Comparison of ENCODE assay signal across 8 cellular contexts in the genomic region with DNA sequence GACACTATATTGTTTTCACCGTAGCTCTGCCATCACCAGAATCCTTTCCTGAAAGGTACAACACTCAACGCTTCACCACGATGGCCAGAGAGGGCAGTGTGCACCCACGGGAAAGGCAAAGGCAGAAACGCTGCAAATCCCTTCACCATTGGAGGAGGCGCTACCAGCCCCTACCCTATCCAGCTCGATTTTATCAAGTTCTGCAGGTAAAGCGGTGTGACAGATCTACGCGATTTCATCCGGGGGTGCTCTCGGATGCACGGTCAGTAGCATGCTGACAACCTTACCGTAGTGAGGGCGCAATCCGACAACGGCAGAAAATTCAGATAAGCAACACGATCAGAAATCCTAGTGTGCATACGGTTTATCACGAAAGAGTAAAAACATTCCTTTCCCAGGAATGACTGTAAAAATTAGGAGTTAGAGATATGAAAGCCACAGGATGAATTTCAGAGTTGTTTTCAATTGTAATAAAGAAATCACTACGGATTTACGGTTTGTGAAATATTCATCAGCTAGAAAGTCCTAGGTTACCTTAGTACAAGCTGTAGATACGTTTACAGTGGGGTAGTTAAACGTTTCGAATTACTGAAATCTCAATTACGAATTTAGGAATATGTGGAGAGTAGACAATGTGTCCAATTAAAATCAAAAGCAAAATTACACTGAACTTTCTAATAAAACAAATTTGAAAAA. TPM values are rescaled to one million over a fixed set of nuclear protein-coding genes. Genes with fewer than 3 reads are reported as not detected.
A peak's percentile ranks its signal among the peaks of the same experiment; 100 is the strongest.
DNase-seq lines count a peak whose midpoint lies in the region; ATAC-seq and TF ChIP-seq lines count a peak whose summit lies in the region.

No MANE protein-coding gene starts in this region.

- no peaks in the 10 kb centered on the region for H3K9me3 ChIP-seq in BE2C

- DNase-seq in BE2C (peak; percentile 86), NCI-H446 (lab: John Stamatoyannopoulos, UW) (peak; percentile 50 to 79), choroid plexus epithelial cell (ENCODE audit: low read depth) (peak; percentile 92), left colon (peak; percentile 82 to 85)
- peak; percentile 66 to 68 for DNase-seq in activated CD4-positive, alpha-beta T cell treated with anti-CD3 and anti-CD28 coated beads for 24 hours (ENCODE audit: low read depth in 2 of 2)
- DNase-seq in stimulated activated CD4-positive, alpha-beta T cell treated with anti-CD3 and anti-CD28 coated beads, Interleukin-2, amount 100 ng/mL, for 24 hours: peak; percentile 81 to 83

- no peaks in the 10 kb centered on the region for H3K36me3 ChIP-seq in BE2C

- ATAC-seq in GM19035 (IDR thresholded peaks at IDR 0.05; ENCODE audit: unreplicated experiment) (peak; percentile 52), HG03342 (IDR thresholded peaks at IDR 0.05; ENCODE audit: unreplicated experiment) (peak; percentile 48), left colon (peak; percentile 74)

- intact Hi-C loops in left colon (cut with DNase I, micrococcal nuclease): loop anchor here in 1 of 2 donors (10.0 kb wide), 1 partner anchor 1023 kb away; no protein-coding TSS in a partner anchor

- H3K4me1 ChIP-seq in BE2C: peaks cover 2% of the 10 kb centered on the region; the same call in 1 of the 2 replicates

- no peaks in the 10 kb centered on the region; the same call in 1 of the 2 replicates for H3K27me3 ChIP-seq in BE2C

- H3K4me3 ChIP-seq in BE2C (ENCODE audit: low read depth, low read length) (peak overlapping the region; percentile 72), choroid plexus epithelial cell (ENCODE audit: low read depth, low read length) (peak overlapping the region; percentile 69)

- TF ChIP-seq CTCF in BE2C (IDR thresholded peaks at IDR 0.05; ENCODE audit: low read depth, low read length) (peak; percentile 99), choroid plexus epithelial cell (conservative IDR thresholded peaks at IDR 0.05; ENCODE audit: low read depth, low read length) (peak; percentile 99)

RNA-seq across cellular contexts. Expression of gene NETO2, which starts 1.8 kb away (rescaled TPM):
- polyA plus RNA-seq in BE2C (2012; ENCODE audit: insufficient read depth, insufficient read length, low read depth): 49.6 TPM
- total RNA-seq in left colon: 10 to 100 TPM in 1 of 2 donors, 1 to 10 TPM in 1; 3.0 to 28.0 TPM

Comparison
In these comparisons a context has a peak if more than half of its experiments do, and no peak if none do; other contexts are left out.
1. Peak in every context shown above with its lines: DNase-seq, ATAC-seq and H3K4me3 ChIP-seq.